ENCODE assay signal across 20 cellular contexts in genomic region chr9:74948897-74949296, GRCh38.
"Had no signal": no experiment of that assay in that cellular context is flagged by ENCODE, and none has a peak within 500 bp of the region (broad histone marks: within the 10 kb centered on the region; RNA-seq: fewer than 3 reads in every experiment).

No MANE protein-coding gene starts in this region.

- H3K4me3 ChIP-seq: colonic mucosa, psoas muscle, spleen, tibial artery had no signal

- ATAC-seq: activated CD8-positive, alpha-beta T cell treated with anti-CD3 and anti-CD28 coated beads for 36 hours; activated naive CD4-positive, alpha-beta T cell treated with anti-CD3 and anti-CD28 coated beads, Interleukin-2, amount 50 U/mL, for 72 hours; activated T-cell treated with anti-CD3 and anti-CD28 coated beads, Interleukin-2, amount 50 U/mL, for 4 hours; natural killer cell treated with Interleukin-12 subunit alpha and Interleukin-12 subunit beta and Interleukin-15 and Interleukin-18, amount 100 ng/mL, for 72 hours; psoas muscle; sciatic nerve had no signal

- H3K9me3 ChIP-seq: colonic mucosa, psoas muscle, spleen, tibial artery had no signal

- H3K27ac ChIP-seq: colonic mucosa, epithelial cell of prostate, psoas muscle, spleen, tibial artery had no signal

- H3K36me3 ChIP-seq: colonic mucosa, spleen had no signal

- H3K4me1 ChIP-seq: colonic mucosa had no signal

- H3K27me3 ChIP-seq: colonic mucosa, spleen, tibial artery had no signal

- DNase-seq: activated CD4-positive, alpha-beta T cell treated with anti-CD3 and anti-CD28 coated beads for 48 hours; activated CD8-positive, alpha-beta T cell treated with anti-CD3 and anti-CD28 coated beads for 36 hours; activated effector memory CD4-positive, alpha-beta T cell treated with anti-CD3 and anti-CD28 coated beads, Interleukin-2, amount 50 U/mL, for 16 hours; activated T-cell treated with anti-CD3 and anti-CD28 coated beads, Interleukin-2, amount 50 U/mL, for 4 hours; caudate nucleus; colonic mucosa; effector CD4-positive, alpha-beta T cell; head of caudate nucleus; immature natural killer cell; mesendoderm; psoas muscle; spleen; stimulated activated CD4-positive, alpha-beta T cell treated with anti-CD3 and anti-CD28 coated beads, Interleukin-1b, Interleukin-23, amount 100 ng/mL, for 48 hours; SW 1271; T-helper 9 cell; tibial artery had no signal
